8 cellular contexts compared by ENCODE assay signal in genomic region chr10:68599754-68600040, GRCh38. TPM values are rescaled to one million over a fixed set of nuclear protein-coding genes. Genes with fewer than 3 reads are reported as not detected.
DNase-seq lines count a peak whose midpoint lies in the region; ATAC-seq lines count a peak whose summit lies in the region.

No MANE protein-coding gene starts in this region.

- DNase-seq in activated naive CD8-positive, alpha-beta T cell treated with anti-CD3 and anti-CD28 coated beads, Interleukin-2, amount 50 U/mL, for 24 hours: no peak
- DNase-seq in immature natural killer cell (no peak), islet precursor cell (no peak), 8988T (no peak)
- no peak for DNase-seq in stimulated activated naive CD8-positive, alpha-beta T cell treated with anti-CD3 and anti-CD28 coated beads, Interleukin-15, amount 100 ng/mL, for 72 hours
- no peak for DNase-seq in effector CD8-positive, alpha-beta T cell (lab: John Stamatoyannopoulos, UW)

- no peaks in the 10 kb centered on the region for H3K27me3 Mint-ChIP-seq in activated naive CD8-positive, alpha-beta T cell treated with anti-CD3 and anti-CD28 coated beads, Interleukin-2, amount 50 U/mL, for 24 hours
- H3K27me3 Mint-ChIP-seq in immature natural killer cell (ENCODE audit: low read depth in 3 of 3): peaks cover 0 to 7% (median 1%) of the 10 kb centered on the region in 3 donors
- no peaks in the 10 kb centered on the region for H3K27me3 Mint-ChIP-seq in stimulated activated naive CD8-positive, alpha-beta T cell treated with anti-CD3 and anti-CD28 coated beads, Interleukin-15, amount 100 ng/mL, for 72 hours

- H3K27ac ChIP-seq in HUES48 (ENCODE audit: low read depth, low read length): peak overlapping the region; percentile 96

- peak overlapping the region; percentile 68 for H3K9ac ChIP-seq in HUES48 (ENCODE audit: low read depth, low read length)

- peaks cover 45% of the 10 kb centered on the region for H3K36me3 ChIP-seq in HUES48 (ENCODE audit: control insufficient read depth, insufficient read depth, low read length)

- H3K4me1 Mint-ChIP-seq in activated naive CD8-positive, alpha-beta T cell treated with anti-CD3 and anti-CD28 coated beads, Interleukin-2, amount 50 U/mL, for 24 hours: peaks cover 29% of the 10 kb centered on the region
- H3K4me1 Mint-ChIP-seq in immature natural killer cell: peaks cover 31 to 32% of the 10 kb centered on the region in 2 donors
- H3K4me1 Mint-ChIP-seq in stimulated activated naive CD8-positive, alpha-beta T cell treated with anti-CD3 and anti-CD28 coated beads, Interleukin-15, amount 100 ng/mL, for 72 hours: peaks cover 44% of the 10 kb centered on the region

- ATAC-seq in activated naive CD8-positive, alpha-beta T cell treated with anti-CD3 and anti-CD28 coated beads, Interleukin-2, amount 50 U/mL, for 24 hours: no peak
- no peak for ATAC-seq in stimulated activated naive CD8-positive, alpha-beta T cell treated with anti-CD3 and anti-CD28 coated beads, Interleukin-15, amount 100 ng/mL, for 72 hours
- no peak for ATAC-seq in HG02623 (IDR thresholded peaks at IDR 0.05; ENCODE audit: unreplicated experiment)

- H3K27ac Mint-ChIP-seq in activated naive CD8-positive, alpha-beta T cell treated with anti-CD3 and anti-CD28 coated beads, Interleukin-2, amount 50 U/mL, for 24 hours: peak overlapping the region; percentile 71
- peak overlapping the region in 5 of 6 donors; percentile 70 to 89 (median 83) for H3K27ac Mint-ChIP-seq in immature natural killer cell
- H3K27ac Mint-ChIP-seq in stimulated activated naive CD8-positive, alpha-beta T cell treated with anti-CD3 and anti-CD28 coated beads, Interleukin-15, amount 100 ng/mL, for 72 hours: peak overlapping the region in 1 of 2 donors; percentile 90

- H3K9me3 ChIP-seq in HUES48 (ENCODE audit: control insufficient read depth, insufficient read depth, low read length): no peaks in the 10 kb centered on the region

- H3K4me1 ChIP-seq in HUES48 (ENCODE audit: control insufficient read depth, insufficient read depth, low read length): peaks cover 42% of the 10 kb centered on the region

- peak overlapping the region; percentile 83 for H3K4me3 Mint-ChIP-seq in activated naive CD8-positive, alpha-beta T cell treated with anti-CD3 and anti-CD28 coated beads, Interleukin-2, amount 50 U/mL, for 24 hours
- H3K4me3 Mint-ChIP-seq in immature natural killer cell: peak overlapping the region; percentile 87 to 95 (median 92)
- H3K4me3 Mint-ChIP-seq in stimulated activated naive CD8-positive, alpha-beta T cell treated with anti-CD3 and anti-CD28 coated beads, Interleukin-15, amount 100 ng/mL, for 72 hours: peak overlapping the region; percentile 86 to 93

- peak overlapping the region; percentile 58 for H3K4me3 ChIP-seq in HUES48 (ENCODE audit: low read depth, low read length)

- H3K36me3 Mint-ChIP-seq in activated naive CD8-positive, alpha-beta T cell treated with anti-CD3 and anti-CD28 coated beads, Interleukin-2, amount 50 U/mL, for 24 hours (ENCODE audit: low read depth): no peaks in the 10 kb centered on the region
- H3K36me3 Mint-ChIP-seq in immature natural killer cell: peaks cover 0 to 9% (median 0%) of the 10 kb centered on the region in 3 donors

- no peaks in the 10 kb centered on the region for H3K9me3 Mint-ChIP-seq in activated naive CD8-positive, alpha-beta T cell treated with anti-CD3 and anti-CD28 coated beads, Interleukin-2, amount 50 U/mL, for 24 hours
- H3K9me3 Mint-ChIP-seq in immature natural killer cell: no peaks in the 10 kb centered on the region
- H3K9me3 Mint-ChIP-seq in stimulated activated naive CD8-positive, alpha-beta T cell treated with anti-CD3 and anti-CD28 coated beads, Interleukin-15, amount 100 ng/mL, for 72 hours: no peaks in the 10 kb centered on the region

- H3K27me3 ChIP-seq in HUES48 (ENCODE audit: control insufficient read depth, insufficient read depth, low read length): no peaks in the 10 kb centered on the region

RNA-seq across cellular contexts. Expression of gene TET1, which starts 39.6 kb away (rescaled TPM):
- 1 to 10 TPM in 1 of 3 donors, under 1 TPM in 1, not detected in 1; 0.40 to 1.5 TPM for polyA plus RNA-seq in immature natural killer cell
